ENCODE assay signal across 8 cellular contexts in genomic region chr11:110295086-110295485, GRCh38. TPM values are rescaled to one million over a fixed set of nuclear protein-coding genes. Genes with fewer than 3 reads are reported as not detected.
DNase-seq lines count a peak whose midpoint lies in the region; ATAC-seq and TF ChIP-seq lines count a peak whose summit lies in the region.

No MANE protein-coding gene starts in this region.

- CTCF ChIA-PET in naive thymus-derived CD4-positive, alpha-beta T cell (lab: Charles Lee) = no interaction called here

- intact Hi-C loops in naive thymus-derived CD4-positive, alpha-beta T cell (cut with micrococcal nuclease) = loop anchor here (1.0 to 5.0 kb wide), 3 partner anchors 54 to 93 kb away; no protein-coding TSS in a partner anchor

- DNase-seq in Ammon's horn (ENCODE audit: low spot score) = peak; percentile 64
- no peak for DNase-seq in LNCaP clone FGC (ENCODE audit: low read depth)
- no peak for DNase-seq in naive thymus-derived CD4-positive, alpha-beta T cell
- no peak for DNase-seq in NCI-H1048 (lab: John Stamatoyannopoulos, UW)
- DNase-seq in retina = no peak

- H3K27ac Mint-ChIP-seq in naive thymus-derived CD4-positive, alpha-beta T cell = peak overlapping the region in 3 of 9 donors; percentile 40 to 70 (median 60)

- H3K9me3 ChIP-seq in naive thymus-derived CD4-positive, alpha-beta T cell (ENCODE audit: control insufficient read depth in 2 of 3, low read length in 3 of 3) = no peaks in the 10 kb centered on the region

- no peaks in the 10 kb centered on the region for H3K27me3 ChIP-seq in naive thymus-derived CD4-positive, alpha-beta T cell (ENCODE audit: control insufficient read depth in 2 of 2, insufficient read depth in 2 of 2, low read length in 2 of 2)

- H3K36me3 Mint-ChIP-seq in naive thymus-derived CD4-positive, alpha-beta T cell = peaks cover 0 to 8% (median 0%) of the 10 kb centered on the region in 5 donors

- no peaks in the 10 kb centered on the region for H3K36me3 ChIP-seq in naive thymus-derived CD4-positive, alpha-beta T cell (ENCODE audit: control insufficient read depth in 2 of 3, insufficient read depth in 3 of 3, low read length in 3 of 3)

- H3K4me1 Mint-ChIP-seq in naive thymus-derived CD4-positive, alpha-beta T cell = peaks cover 9 to 53% (median 37%) of the 10 kb centered on the region in 7 donors

- peak overlapping the region; percentile 86 to 93 (median 92) for H3K4me3 Mint-ChIP-seq in naive thymus-derived CD4-positive, alpha-beta T cell

- POLR2A ChIA-PET in naive thymus-derived CD4-positive, alpha-beta T cell (lab: Charles Lee) = no interaction called here

- peak overlapping the region; percentile 79 for H3K27ac ChIP-seq in cingulate gyrus (ENCODE audit: low read depth, low read length)
- no peak overlapping the region for H3K27ac ChIP-seq in naive thymus-derived CD4-positive, alpha-beta T cell (ENCODE audit: low read depth, low read length)

- H3K27me3 Mint-ChIP-seq in naive thymus-derived CD4-positive, alpha-beta T cell = no peaks in the 10 kb centered on the region

- peak overlapping the region; percentile 89 for H3K4me3 ChIP-seq in LNCaP clone FGC (ENCODE audit: low read depth, low read length)
- no peak overlapping the region for H3K4me3 ChIP-seq in naive thymus-derived CD4-positive, alpha-beta T cell (ENCODE audit: low read length)

- ATAC-seq in naive thymus-derived CD4-positive, alpha-beta T cell = no peak
- ATAC-seq in GM19463 (IDR thresholded peaks at IDR 0.05; ENCODE audit: unreplicated experiment) (no peak), GM21447 (IDR thresholded peaks at IDR 0.05; ENCODE audit: unreplicated experiment) (no peak)

- peaks cover 0 to 6% of the 10 kb centered on the region in 2 donors for H3K4me1 ChIP-seq in naive thymus-derived CD4-positive, alpha-beta T cell (ENCODE audit: control insufficient read depth in 2 of 2, insufficient read depth in 2 of 2, low read length in 2 of 2)

- H3K9me3 Mint-ChIP-seq in naive thymus-derived CD4-positive, alpha-beta T cell = peaks cover 0 to under 1% (median 0%) of the 10 kb centered on the region in 11 donors

- TF ChIP-seq CTCF in LNCaP clone FGC (IDR thresholded peaks at IDR 0.05; ENCODE audit: control insufficient read depth, extremely low read depth, insufficient read depth) = no peak

RNA-seq across cellular contexts. Expression of gene RDX, which starts 1.3 kb away (rescaled TPM):
- total RNA-seq in naive thymus-derived CD4-positive, alpha-beta T cell = 10 to 100 TPM; 14.0 to 63.6 (median 17.0) TPM
- 1 to 10 TPM; 6.9 to 8.2 TPM for polyA plus RNA-seq in naive thymus-derived CD4-positive, alpha-beta T cell
